Comparison of ENCODE assay signal across 32 cellular contexts in the genomic region with DNA sequence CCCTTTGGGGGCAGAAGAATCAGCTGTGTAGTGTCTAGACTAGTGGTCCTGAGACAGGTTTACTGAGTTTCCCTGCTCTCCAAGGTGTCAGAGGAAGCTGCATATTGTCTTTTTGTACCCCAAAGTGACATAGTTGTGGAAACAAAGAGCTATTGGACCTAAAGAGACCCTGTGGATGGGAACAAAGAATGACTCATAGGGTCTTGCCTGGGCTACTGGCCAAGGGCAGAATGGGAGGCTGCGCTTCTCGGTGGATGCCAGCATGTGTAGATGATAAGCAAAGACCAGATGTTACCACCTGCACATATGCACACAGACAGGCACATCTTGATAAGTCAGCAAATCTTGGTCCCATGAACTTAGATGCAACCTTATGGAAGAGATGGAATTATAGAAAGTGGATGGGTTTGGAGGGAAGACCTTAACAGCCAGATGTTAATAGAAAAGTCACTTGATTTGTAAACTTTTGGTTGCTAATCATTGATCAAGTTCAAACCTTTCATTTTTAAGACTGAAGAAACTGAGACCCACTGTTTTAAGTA.
"Had no signal": no experiment of that assay in that cellular context is flagged by ENCODE, and none has a peak within 500 bp of the region (broad histone marks: within the 10 kb centered on the region; RNA-seq: fewer than 3 reads in every experiment).

No MANE protein-coding gene starts in this region.

- H3K27ac ChIP-seq: ascending aorta, brain microvascular endothelial cell, coronary artery, esophagus squamous epithelium, ovary, skin epidermis, testis, transverse colon, WERI-Rb-1 had no signal

- H3K4me1 Mint-ChIP-seq: activated naive CD8-positive, alpha-beta T cell treated with anti-CD3 and anti-CD28 coated beads, Interleukin-2, amount 10 ng/mL, durations not matched to agents 7 days and 5 days; immature natural killer cell; mesothelial cell of epicardium; naive B cell had no signal

- H3K4me1 ChIP-seq: ascending aorta, esophagus squamous epithelium, testis, transverse colon had no signal

- H3K36me3 ChIP-seq: ascending aorta, brain microvascular endothelial cell, esophagus squamous epithelium, ovary, transverse colon, WERI-Rb-1 had no signal

- H3K36me3 Mint-ChIP-seq: activated naive CD8-positive, alpha-beta T cell treated with anti-CD3 and anti-CD28 coated beads, Interleukin-2, amount 10 ng/mL, durations not matched to agents 7 days and 5 days; mesothelial cell of epicardium had no signal

- FAIRE-seq: kidney had no signal

- H3K9me3 Mint-ChIP-seq: T-helper 1 cell treated with Interleukin-12 subunit alpha and Interleukin-12 subunit beta and Interleukin-4 antibody, amounts not matched to agents 30 μg/mL and 1 μg/mL, for 36 hours had no signal

- H3K4me3 ChIP-seq: ascending aorta, coronary artery, esophagus squamous epithelium, ovary, skin epidermis, testis, transverse colon had no signal

- H3K4me3 Mint-ChIP-seq: activated naive CD4-positive, alpha-beta T cell treated with anti-CD3 and anti-CD28 coated beads for 36 hours; activated naive CD8-positive, alpha-beta T cell treated with anti-CD3 and anti-CD28 coated beads, Interleukin-2, amount 10 ng/mL, durations not matched to agents 7 days and 5 days; immature natural killer cell; mesothelial cell of epicardium; naive B cell; T-helper 1 cell treated with Interleukin-12 subunit alpha and Interleukin-12 subunit beta and Interleukin-4 antibody, amounts not matched to agents 30 μg/mL and 1 μg/mL, for 36 hours had no signal

- H3K27ac Mint-ChIP-seq: activated naive CD4-positive, alpha-beta T cell treated with anti-CD3 and anti-CD28 coated beads for 36 hours; activated naive CD8-positive, alpha-beta T cell treated with anti-CD3 and anti-CD28 coated beads, Interleukin-2, amount 10 ng/mL, durations not matched to agents 7 days and 5 days; immature natural killer cell; mesothelial cell of epicardium; naive B cell; progenitor cell of endocrine pancreas; T-helper 1 cell treated with Interleukin-12 subunit alpha and Interleukin-12 subunit beta and Interleukin-4 antibody, amounts not matched to agents 30 μg/mL and 1 μg/mL, for 36 hours had no signal

- H3K27me3 ChIP-seq: ascending aorta, brain microvascular endothelial cell, esophagus squamous epithelium, ovary, testis, transverse colon had no signal

- H3K9me3 ChIP-seq: ascending aorta, esophagus squamous epithelium, ovary, testis, transverse colon had no signal

- DNase-seq: activated CD4-positive, alpha-beta T cell treated with anti-CD3 and anti-CD28 coated beads for 48 hours; activated CD4-positive, alpha-beta T cell treated with anti-CD3 and anti-CD28 coated beads, Interleukin-2, amount 50 U/mL, for 48 hours; activated CD8-positive, alpha-beta memory T cell treated with anti-CD3 and anti-CD28 coated beads for 24 hours; activated effector memory CD4-positive, alpha-beta T cell treated with anti-CD3 and anti-CD28 coated beads, Interleukin-2, amount 50 U/mL, for 16 hours; activated naive CD4-positive, alpha-beta T cell treated with anti-CD3 and anti-CD28 coated beads for 36 hours; activated naive CD8-positive, alpha-beta T cell treated with anti-CD3 and anti-CD28 coated beads, Interleukin-2, amount 10 ng/mL, durations not matched to agents 7 days and 5 days; brain microvascular endothelial cell; esophagus squamous epithelium; foreskin fibroblast; head of caudate nucleus; hippocampal formation; immature natural killer cell; kidney; left colon; mammary epithelial cell; naive B cell; ovary; stimulated activated CD4-positive, alpha-beta T cell treated with anti-CD3 and anti-CD28 coated beads, Interleukin-12 subunit alpha, Interleukin-12 subunit beta, amount 100 ng/mL, for 4 hours; stimulated activated CD4-positive, alpha-beta T cell treated with anti-CD3 and anti-CD28 coated beads, Interleukin-4, amount 100 ng/mL, for 1 hour; stimulated activated naive CD8-positive, alpha-beta T cell treated with anti-CD3 and anti-CD28 coated beads, Interleukin-15, Interleukin-2, amounts not matched to agents 100 U/mL and 50 U/mL, for 24 hours; T-helper 9 cell; testis; transverse colon; WERI-Rb-1 had no signal

- ATAC-seq: activated CD4-positive, CD25-positive, alpha-beta regulatory T cell treated with anti-CD3 and anti-CD28 coated beads, Interleukin-2, amount 50 U/mL, for 24 hours; left colon; sciatic nerve; stimulated activated naive CD8-positive, alpha-beta T cell treated with anti-CD3 and anti-CD28 coated beads, Interleukin-15, Interleukin-2, amounts not matched to agents 100 U/mL and 50 U/mL, for 24 hours had no signal

- H3K27me3 Mint-ChIP-seq: progenitor cell of endocrine pancreas had no signal
